8 cellular contexts compared by ENCODE assay signal in the genomic region with DNA sequence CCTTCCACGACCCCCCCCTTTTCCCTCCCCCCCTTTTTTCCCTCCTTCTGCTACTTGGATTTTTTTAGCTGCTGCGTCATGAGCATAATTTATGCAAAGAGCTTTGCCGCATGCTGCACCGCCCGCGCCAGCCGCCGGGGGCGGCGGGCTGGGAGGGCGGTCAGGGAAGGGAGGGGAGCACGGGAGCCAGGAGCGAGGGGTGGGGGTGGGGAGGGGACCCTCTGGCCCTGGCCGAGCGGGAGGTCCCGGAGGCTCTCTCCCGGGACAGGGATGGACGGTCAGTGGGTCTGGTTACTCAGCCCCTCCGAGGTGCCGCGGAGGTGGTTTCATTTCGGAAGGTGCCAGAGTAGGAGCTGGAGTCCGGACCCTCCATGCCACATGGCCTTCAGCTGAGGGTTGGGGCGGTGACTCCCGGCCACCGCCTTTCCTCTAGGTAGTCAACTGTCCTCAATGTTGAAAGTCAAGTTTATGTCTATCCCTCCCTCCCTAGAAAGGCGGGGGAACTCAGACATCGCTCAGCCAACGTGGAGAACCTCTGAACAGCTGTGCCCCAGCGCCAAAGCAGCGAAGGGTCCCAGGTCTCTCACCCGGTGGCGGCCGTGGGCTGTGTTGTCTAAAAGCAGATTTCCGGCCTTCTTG. TPM values are rescaled to one million over a fixed set of nuclear protein-coding genes. Genes with fewer than 3 reads are reported as not detected.
DNase-seq lines count a peak whose midpoint lies in the region; ATAC-seq and TF ChIP-seq lines count a peak whose summit lies in the region.

A gene with protein sequence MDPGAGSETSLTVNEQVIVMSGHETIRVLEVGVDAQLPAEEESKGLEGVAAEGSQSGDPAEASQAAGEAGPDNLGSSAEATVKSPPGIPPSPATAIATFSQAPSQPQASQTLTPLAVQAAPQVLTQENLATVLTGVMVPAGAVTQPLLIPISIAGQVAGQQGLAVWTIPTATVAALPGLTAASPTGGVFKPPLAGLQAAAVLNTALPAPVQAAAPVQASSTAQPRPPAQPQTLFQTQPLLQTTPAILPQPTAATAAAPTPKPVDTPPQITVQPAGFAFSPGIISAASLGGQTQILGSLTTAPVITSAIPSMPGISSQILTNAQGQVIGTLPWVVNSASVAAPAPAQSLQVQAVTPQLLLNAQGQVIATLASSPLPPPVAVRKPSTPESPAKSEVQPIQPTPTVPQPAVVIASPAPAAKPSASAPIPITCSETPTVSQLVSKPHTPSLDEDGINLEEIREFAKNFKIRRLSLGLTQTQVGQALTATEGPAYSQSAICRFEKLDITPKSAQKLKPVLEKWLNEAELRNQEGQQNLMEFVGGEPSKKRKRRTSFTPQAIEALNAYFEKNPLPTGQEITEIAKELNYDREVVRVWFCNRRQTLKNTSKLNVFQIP (minus strand): TSS at position 95 of the 639 bp plus-strand sequence. CDS start 11,226 bp downstream, outside the sequence.

- H3K4me3 ChIP-seq in astrocyte of the cerebellum (ENCODE audit: low read depth, low read length), result peak within 1 kb of the TSS; percentile 56

- DNase-seq in NCI-H1105 treated with DMSO at 0.1 percent for 48 hours (lab: John Stamatoyannopoulos, UW), result peak; percentile 23
- peak; percentile 45 to 82 (median 58) for DNase-seq in T-helper 2 cell
- peak; percentile 55 for DNase-seq in astrocyte of the cerebellum (ENCODE audit: low read depth)
- peak; percentile 44 to 52 for DNase-seq in hippocampal formation (lab: John Stamatoyannopoulos, UW)
- DNase-seq in renal cortical epithelial cell (ENCODE audit: low read depth), result peak; percentile 69

- in situ Hi-C loops in astrocyte of the cerebellum (cut with HindIII; ENCODE audit: low sequenced_read_pairs), result no loop called here

- TF ChIP-seq CTCF in GM12873 (IDR thresholded peaks at IDR 0.05; ENCODE audit: insufficient read depth, low read depth, low read length, missing control alignments) (peak; percentile 58), astrocyte of the cerebellum (IDR thresholded peaks at IDR 0.05; ENCODE audit: low read depth, low read length, missing control alignments) (peak; percentile 61)

- ATAC-seq in HG02610 (IDR thresholded peaks at IDR 0.05; ENCODE audit: unreplicated experiment), result peak; percentile 64
- no peak for ATAC-seq in GM21526 (IDR thresholded peaks at IDR 0.05; ENCODE audit: low FRiP score, unreplicated experiment)

RNA-seq across cellular contexts. Expression of the gene that starts here (rescaled TPM):
- 0.35 and 2.6 TPM in 2 replicates for total RNA-seq in renal cortical epithelial cell
